Comparison of ENCODE assay signal across 17 cellular contexts in genomic region chr5:6705959-6706358, GRCh38. TPM values are rescaled to one million over a fixed set of nuclear protein-coding genes. Genes with fewer than 3 reads are reported as not detected.
DNase-seq lines count a peak whose midpoint lies in the region; ATAC-seq and TF ChIP-seq lines count a peak whose summit lies in the region.
"Had no signal": no experiment of that assay in that cellular context is flagged by ENCODE, and none has a peak within 500 bp of the region (broad histone marks: within the 10 kb centered on the region; RNA-seq: fewer than 3 reads in every experiment).

No MANE protein-coding gene starts in this region.

- no peak overlapping the region for H3K4me2 ChIP-seq in osteoblast (ENCODE audit: insufficient read depth, low read length)
- no peak overlapping the region for H3K4me2 ChIP-seq in mesendoderm (ENCODE audit: low read length)

- H3K36me3 Mint-ChIP-seq in activated CD4-positive, alpha-beta T cell treated with anti-CD3 and anti-CD28 coated beads, Interleukin-2, amount 10 ng/mL, durations not matched to agents 7 days and 5 days (ENCODE audit: low read depth) = peaks cover 1% of the 10 kb centered on the region
- H3K36me3 Mint-ChIP-seq in chondrocyte (ENCODE audit: low read depth) = no peaks in the 10 kb centered on the region

- H3K4me3 ChIP-seq in osteoblast (ENCODE audit: insufficient read depth, low read length) (no peak overlapping the region), mesendoderm (ENCODE audit: low read length) (no peak overlapping the region)

- H2BK120ac ChIP-seq in mesendoderm (ENCODE audit: low read depth, low read length) = no peak overlapping the region

- H3K4me3 Mint-ChIP-seq in activated CD4-positive, alpha-beta T cell treated with anti-CD3 and anti-CD28 coated beads, Interleukin-2, amount 10 ng/mL, durations not matched to agents 7 days and 5 days = no peak overlapping the region
- peak overlapping the region; percentile 14 for H3K4me3 Mint-ChIP-seq in chondrocyte (ENCODE audit: unreplicated experiment)

- no peak overlapping the region for H2AK5ac ChIP-seq in mesendoderm (ENCODE audit: low read length)

- H4K5ac ChIP-seq in mesendoderm (ENCODE audit: low read length) = no peak overlapping the region

- ATAC-seq in HG03432 (IDR thresholded peaks at IDR 0.05; ENCODE audit: unreplicated experiment) (no peak), GM21737 (IDR thresholded peaks at IDR 0.05; ENCODE audit: unreplicated experiment) (no peak)

- no CpG with 5 or more reads among the region's 5 CpGs for WGBS in mesendoderm (ENCODE audit: extremely low coverage, insufficient coverage, low lambda C conversion rate)

- H3K27ac ChIP-seq in osteoblast (ENCODE audit: low read depth, low read length) (no peak overlapping the region), mesendoderm (ENCODE audit: low read depth, low read length) (no peak overlapping the region)

- DNase-seq in activated CD4-positive, alpha-beta T cell treated with anti-CD3 and anti-CD28 coated beads, Interleukin-2, amount 10 ng/mL, durations not matched to agents 7 days and 5 days = no peak
- no peak for DNase-seq in activated CD4-positive, alpha-beta T cell treated with anti-CD3 and anti-CD28 coated beads, Interleukin-2, amount 50 U/mL, for 1 hour
- DNase-seq in chondrocyte (ENCODE audit: low spot score) (no peak), osteoblast (ENCODE audit: insufficient read length, low spot score, missing footprints) (no peak), mesendoderm (no peak)
- DNase-seq in central memory CD4-positive, alpha-beta T cell = no peak
- DNase-seq: C1 segment of cervical spinal cord; DMS153; H7; NCI-H1436 treated with DMSO at 0.1 percent for 48 hours; NCI-H2081 treated with DMSO at 0.1 percent for 48 hours; NCI-H2227 treated with DMSO at 0.1 percent for 48 hours; NCI-H526 treated with DMSO at 0.1 percent for 48 hours; NK-92 treated with Interleukin-12 subunit alpha and Interleukin-12 subunit beta, amount 100 ng/mL, for 24 hours; OCI-M1 had no signal

- no peak overlapping the region for H4K8ac ChIP-seq in mesendoderm (ENCODE audit: low read depth, low read length)

- peaks cover 22% of the 10 kb centered on the region for H3K4me1 ChIP-seq in osteoblast (ENCODE audit: insufficient read depth, low read length)
- no peaks in the 10 kb centered on the region for H3K4me1 ChIP-seq in mesendoderm (ENCODE audit: control insufficient read depth, low read depth, low read length)

- peaks cover 3% of the 10 kb centered on the region for H3K27me3 Mint-ChIP-seq in activated CD4-positive, alpha-beta T cell treated with anti-CD3 and anti-CD28 coated beads, Interleukin-2, amount 10 ng/mL, durations not matched to agents 7 days and 5 days
- no peaks in the 10 kb centered on the region for H3K27me3 Mint-ChIP-seq in chondrocyte (ENCODE audit: low read depth)

- H2BK15ac ChIP-seq in mesendoderm (replicated peaks; ENCODE audit: low read depth) = no peak overlapping the region

- H3K27me3 ChIP-seq in osteoblast (ENCODE audit: insufficient read depth, low read length) (no peaks in the 10 kb centered on the region), mesendoderm (ENCODE audit: insufficient read depth, low read length, poor library complexity) (no peaks in the 10 kb centered on the region)

- H3K36me3 ChIP-seq in osteoblast (ENCODE audit: insufficient read depth, low read length) (no peaks in the 10 kb centered on the region), mesendoderm (ENCODE audit: control insufficient read depth, insufficient read depth, low read length) (no peaks in the 10 kb centered on the region)

- POLR2A ChIA-PET in activated CD4-positive, alpha-beta T cell treated with anti-CD3 and anti-CD28 coated beads, Interleukin-2, amount 10 ng/mL, durations not matched to agents 7 days and 5 days (lab: Charles Lee) = no interaction called here

- peak overlapping the region; percentile 70 for H3K27ac Mint-ChIP-seq in activated CD4-positive, alpha-beta T cell treated with anti-CD3 and anti-CD28 coated beads, Interleukin-2, amount 10 ng/mL, durations not matched to agents 7 days and 5 days
- H3K27ac Mint-ChIP-seq in chondrocyte (ENCODE audit: unreplicated experiment) = peak overlapping the region; percentile 65

- H3K56ac ChIP-seq in mesendoderm (ENCODE audit: low read length) = no peak overlapping the region

- H3K4me1 Mint-ChIP-seq in activated CD4-positive, alpha-beta T cell treated with anti-CD3 and anti-CD28 coated beads, Interleukin-2, amount 10 ng/mL, durations not matched to agents 7 days and 5 days = peaks cover 10% of the 10 kb centered on the region
- H3K4me1 Mint-ChIP-seq in chondrocyte (ENCODE audit: low read depth) = peaks cover 42% of the 10 kb centered on the region

- H3K4ac ChIP-seq in mesendoderm (ENCODE audit: low read depth, low read length) = no peak overlapping the region

- CTCF ChIA-PET in activated CD4-positive, alpha-beta T cell treated with anti-CD3 and anti-CD28 coated beads, Interleukin-2, amount 10 ng/mL, durations not matched to agents 7 days and 5 days (lab: Charles Lee) = no interaction called here

- H3K23ac ChIP-seq in mesendoderm (ENCODE audit: low read length) = no peak overlapping the region

- H4K20me1 ChIP-seq in osteoblast (ENCODE audit: insufficient read depth, low read length) = no peaks in the 10 kb centered on the region

- no peaks in the 10 kb centered on the region for H3K9me3 ChIP-seq in osteoblast (ENCODE audit: low read depth, low read length)

- no peaks in the 10 kb centered on the region for H3K79me1 ChIP-seq in mesendoderm (ENCODE audit: low read length)

- H3K18ac ChIP-seq in mesendoderm (ENCODE audit: low read length) = no peak overlapping the region

- H3K9me3 Mint-ChIP-seq in activated CD4-positive, alpha-beta T cell treated with anti-CD3 and anti-CD28 coated beads, Interleukin-2, amount 10 ng/mL, durations not matched to agents 7 days and 5 days = no peaks in the 10 kb centered on the region
- no peaks in the 10 kb centered on the region for H3K9me3 Mint-ChIP-seq in chondrocyte (ENCODE audit: low read depth)

- H2AFZ ChIP-seq in osteoblast (ENCODE audit: low read length) = peak overlapping the region; percentile 67

- H3K9ac ChIP-seq in mesendoderm (ENCODE audit: low read length) = no peak overlapping the region

- H2BK5ac ChIP-seq in mesendoderm (ENCODE audit: low read length) = no peak overlapping the region

- TF ChIP-seq CTCF in chondrocyte (IDR thresholded peaks at IDR 0.05) (no peak), osteoblast (IDR thresholded peaks at IDR 0.05; ENCODE audit: extremely low read depth, low read depth, low read length) (no peak)

- H3K79me2 ChIP-seq in osteoblast (ENCODE audit: insufficient read depth, low read length) (no peaks in the 10 kb centered on the region), mesendoderm (ENCODE audit: control insufficient read depth, insufficient read depth, low read length) (no peaks in the 10 kb centered on the region)

RNA-seq across cellular contexts. Expression of gene TENT4A, which starts 7.3 kb away (rescaled TPM):
- 10 to 100 TPM; 37.4 to 41.9 TPM for total RNA-seq in activated CD4-positive, alpha-beta T cell treated with anti-CD3 and anti-CD28 coated beads, Interleukin-2, amount 10 ng/mL, durations not matched to agents 7 days and 5 days
- 21.5 to 28.2 TPM (median 21.7 TPM) in 3 replicates for total RNA-seq in chondrocyte
- 16.5 and 21.4 TPM in 2 replicates for total RNA-seq in osteoblast
- polyA plus RNA-seq in mesendoderm (2013, experiment 1 of 2) = 17.2 TPM
- polyA plus RNA-seq in mesendoderm (2013, experiment 2 of 2) = 17.1 TPM
